Comparison of ENCODE assay signal across 13 cellular contexts in genomic region chr2:238863749-238864206, GRCh38. TPM values are rescaled to one million over a fixed set of nuclear protein-coding genes. Genes with fewer than 3 reads are reported as not detected.
DNase-seq lines count a peak whose midpoint lies in the region; ATAC-seq and TF ChIP-seq lines count a peak whose summit lies in the region.
"Had no signal": no experiment of that assay in that cellular context is flagged by ENCODE, and none has a peak within 500 bp of the region (broad histone marks: within the 10 kb centered on the region; RNA-seq: fewer than 3 reads in every experiment).

No MANE protein-coding gene starts in this region.

- no peaks in the 10 kb centered on the region for H3K9me3 Mint-ChIP-seq in activated CD8-positive, alpha-beta memory T cell treated with anti-CD3 and anti-CD28 coated beads, Interleukin-2, amount 10 ng/mL, durations not matched to agents 7 days and 5 days (ENCODE audit: low read depth)
- H3K9me3 Mint-ChIP-seq in natural killer cell treated with Interleukin-12 subunit alpha and Interleukin-12 subunit beta and Interleukin-15 and Interleukin-18, amount 100 ng/mL, for 72 hours = no peaks in the 10 kb centered on the region

- H3K4me3 ChIP-seq in AG10803 (ENCODE audit: low read length) (peak overlapping the region; percentile 47), rectal smooth muscle tissue (ENCODE audit: low read length) (peak overlapping the region; percentile 1)

- H3K27me3 ChIP-seq in rectal smooth muscle tissue (ENCODE audit: control insufficient read depth, insufficient read depth, low read length) = no peaks in the 10 kb centered on the region

- H3K27me3 Mint-ChIP-seq in activated CD8-positive, alpha-beta memory T cell treated with anti-CD3 and anti-CD28 coated beads, Interleukin-2, amount 10 ng/mL, durations not matched to agents 7 days and 5 days = peaks cover 3% of the 10 kb centered on the region
- H3K27me3 Mint-ChIP-seq in natural killer cell treated with Interleukin-12 subunit alpha and Interleukin-12 subunit beta and Interleukin-15 and Interleukin-18, amount 100 ng/mL, for 72 hours = peaks cover 10 to 12% of the 10 kb centered on the region in 2 donors

- H3K9ac ChIP-seq in rectal smooth muscle tissue (ENCODE audit: low read length) = no peak overlapping the region
- H3K9ac ChIP-seq: KMS-11 had no signal

- peaks cover 42% of the 10 kb centered on the region for H3K4me1 ChIP-seq in rectal smooth muscle tissue (ENCODE audit: control insufficient read depth, insufficient read depth, low read length)

- DNase-seq in AG10803 (ENCODE audit: low read depth) = no peak
- DNase-seq in activated CD8-positive, alpha-beta memory T cell treated with anti-CD3 and anti-CD28 coated beads, Interleukin-2, amount 10 ng/mL, durations not matched to agents 7 days and 5 days = peak; percentile 29
- no peak for DNase-seq in left ventricle myocardium superior
- DNase-seq in central memory CD4-positive, alpha-beta T cell = no peak
- no peak for DNase-seq in SW480 (ENCODE audit: low spot score)
- DNase-seq in NCI-H69 (lab: John Stamatoyannopoulos, UW) = no peak
- DNase-seq in natural killer cell treated with Interleukin-12 subunit alpha and Interleukin-12 subunit beta and Interleukin-15 and Interleukin-18, amount 100 ng/mL, for 72 hours (ENCODE audit: low spot score) = no peak
- DNase-seq: cerebellar nuclear complex, NCI-H2029 treated with DMSO at 0.1 percent for 48 hours had no signal

- ATAC-seq in activated CD8-positive, alpha-beta memory T cell treated with anti-CD3 and anti-CD28 coated beads, Interleukin-2, amount 10 ng/mL, durations not matched to agents 7 days and 5 days = no peak
- peak; percentile 16 for ATAC-seq in left ventricle myocardium superior
- ATAC-seq in natural killer cell treated with Interleukin-12 subunit alpha and Interleukin-12 subunit beta and Interleukin-15 and Interleukin-18, amount 100 ng/mL, for 72 hours = no peak

- intact Hi-C loops in left ventricle myocardium superior (cut with micrococcal nuclease) = no loop called here

- H3K27ac Mint-ChIP-seq in activated CD8-positive, alpha-beta memory T cell treated with anti-CD3 and anti-CD28 coated beads, Interleukin-2, amount 10 ng/mL, durations not matched to agents 7 days and 5 days = no peak overlapping the region
- no peak overlapping the region for H3K27ac Mint-ChIP-seq in natural killer cell treated with Interleukin-12 subunit alpha and Interleukin-12 subunit beta and Interleukin-15 and Interleukin-18, amount 100 ng/mL, for 72 hours
- H3K27ac Mint-ChIP-seq: B cell had no signal

- no peak for TF ChIP-seq CTCF in AG10803 (conservative IDR thresholded peaks at IDR 0.05; ENCODE audit: low read length)

- H3K36me3 Mint-ChIP-seq in activated CD8-positive, alpha-beta memory T cell treated with anti-CD3 and anti-CD28 coated beads, Interleukin-2, amount 10 ng/mL, durations not matched to agents 7 days and 5 days = no peaks in the 10 kb centered on the region
- no peaks in the 10 kb centered on the region for H3K36me3 Mint-ChIP-seq in natural killer cell treated with Interleukin-12 subunit alpha and Interleukin-12 subunit beta and Interleukin-15 and Interleukin-18, amount 100 ng/mL, for 72 hours

- peak overlapping the region; percentile 80 for H3K27ac ChIP-seq in rectal smooth muscle tissue (ENCODE audit: low read depth, low read length)
- H3K27ac ChIP-seq: KMS-11 had no signal

- H3K4me1 Mint-ChIP-seq in activated CD8-positive, alpha-beta memory T cell treated with anti-CD3 and anti-CD28 coated beads, Interleukin-2, amount 10 ng/mL, durations not matched to agents 7 days and 5 days = peaks cover 3% of the 10 kb centered on the region
- peaks cover 0 to 4% of the 10 kb centered on the region in 2 donors for H3K4me1 Mint-ChIP-seq in natural killer cell treated with Interleukin-12 subunit alpha and Interleukin-12 subunit beta and Interleukin-15 and Interleukin-18, amount 100 ng/mL, for 72 hours (ENCODE audit: low read depth in 2 of 2)
- H3K4me1 Mint-ChIP-seq: B cell had no signal

- H3K36me3 ChIP-seq in rectal smooth muscle tissue (ENCODE audit: control insufficient read depth, insufficient read depth, low read length) = no peaks in the 10 kb centered on the region

- CTCF ChIA-PET in activated CD8-positive, alpha-beta memory T cell treated with anti-CD3 and anti-CD28 coated beads, Interleukin-2, amount 10 ng/mL, durations not matched to agents 7 days and 5 days (lab: Charles Lee) = no interaction called here

- H3K4me3 Mint-ChIP-seq in activated CD8-positive, alpha-beta memory T cell treated with anti-CD3 and anti-CD28 coated beads, Interleukin-2, amount 10 ng/mL, durations not matched to agents 7 days and 5 days = no peak overlapping the region
- no peak overlapping the region for H3K4me3 Mint-ChIP-seq in natural killer cell treated with Interleukin-12 subunit alpha and Interleukin-12 subunit beta and Interleukin-15 and Interleukin-18, amount 100 ng/mL, for 72 hours
- H3K4me3 Mint-ChIP-seq: B cell had no signal

RNA-seq across cellular contexts. Expression of gene TWIST2, which starts 15.9 kb away (rescaled TPM):
- total RNA-seq in activated CD8-positive, alpha-beta memory T cell treated with anti-CD3 and anti-CD28 coated beads, Interleukin-2, amount 10 ng/mL, durations not matched to agents 7 days and 5 days = not detected
- 2.6 TPM for total RNA-seq in left ventricle myocardium superior
- not detected for total RNA-seq in natural killer cell treated with Interleukin-12 subunit alpha and Interleukin-12 subunit beta and Interleukin-15 and Interleukin-18, amount 100 ng/mL, for 72 hours
- total RNA-seq: B cell, OCI-LY7 had no signal
